Comparison of ENCODE assay signal across 8 cellular contexts in the genomic region with DNA sequence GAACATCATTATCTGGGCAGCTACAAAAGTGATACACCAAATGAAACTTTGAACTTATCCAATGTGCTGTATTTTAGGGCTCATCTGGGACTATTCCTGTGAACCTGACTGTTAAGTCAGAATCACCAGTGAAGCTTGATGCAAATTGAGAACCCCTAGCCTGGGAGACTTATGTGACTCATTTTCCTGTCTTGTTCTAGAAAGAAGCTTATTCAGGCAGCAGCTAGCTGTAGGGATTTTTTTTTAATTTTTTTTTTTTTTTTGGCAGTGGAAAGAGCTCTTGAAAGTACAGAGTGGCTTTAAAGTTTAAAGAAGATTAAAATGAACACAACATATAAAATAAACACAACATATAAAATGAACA.
DNase-seq lines count a peak whose midpoint lies in the region; ATAC-seq, FAIRE-seq and TF ChIP-seq lines count a peak whose summit lies in the region.

No MANE protein-coding gene starts in this region.

- POLR2A ChIA-PET in GM12878 (lab: Charles Lee), result interaction anchor here (0.6 to 7.4 kb wide), 12 partner anchors 14 to 131 kb away, joined by 3 to 59 read pairs (median 4); no protein-coding TSS in a partner anchor

- H4K20me1 ChIP-seq in GM12878 (ENCODE audit: control insufficient read depth, insufficient read depth), result no peaks in the 10 kb centered on the region

- in situ Hi-C loops in ACHN (cut with HindIII; ENCODE audit: low pct_ligation_motif_present, low pct_unique_long_range_greater_than_20kb, low sequenced_read_pairs), result no loop called here
- in situ Hi-C loops in GM12878 (cut with MboI), result loop anchor here (25.0 kb wide), 1 partner anchor 1188 kb away; a partner anchor contains a TSS

- TF ChIP-seq EP300 in GM12878 (IDR thresholded peaks at IDR 0.05; ENCODE audit: borderline replicate concordance in 1 of 2, control insufficient read depth in 1 of 2, low read depth in 2 of 2, low read length in 2 of 2), result no peak

- SMC1A ChIA-PET in GM12878 (lab: Charles Lee; ENCODE audit: uncharacterized antibody, unreplicated experiment), result interaction anchor here (0.6 to 14.5 kb wide), 17 partner anchors 13 to 257 kb away, joined by 3 to 181 read pairs (median 4); no protein-coding TSS in a partner anchor

- RAD21 ChIA-PET in GM12878 (lab: Charles Lee; ENCODE audit: unreplicated experiment), result interaction anchor here (0.9 to 7.3 kb wide), 9 partner anchors 14 to 242 kb away, joined by 3 to 43 read pairs (median 6); no protein-coding TSS in a partner anchor

- no peak overlapping the region for H2AFZ ChIP-seq in GM12878 (ENCODE audit: control insufficient read depth, low read depth, low read length)

- no peak for TF ChIP-seq CTCF in GM12878 (IDR thresholded peaks at IDR 0.05 in 2 of 3, conservative IDR thresholded peaks at IDR 0.05 in 1 of 3; ENCODE audit: control insufficient read depth in 2 of 3, extremely low read depth in 1 of 3, insufficient read depth in 1 of 3, low read depth in 3 of 3, low read length in 3 of 3)
- TF ChIP-seq CTCF in pancreas (IDR thresholded peaks at IDR 0.05), result no peak

- TF ChIP-seq POLR2A in GM12878 (IDR thresholded peaks at IDR 0.05; ENCODE audit: low read depth, low read length), result no peak

- peaks cover 89% of the 10 kb centered on the region for H3K79me2 ChIP-seq in GM12878 (ENCODE audit: control insufficient read depth, insufficient read depth, low read length)

- H3K9me3 ChIP-seq in GM12878 (replicated peaks; ENCODE audit: control insufficient read depth, insufficient read depth, low read length), result no peaks in the 10 kb centered on the region
- H3K9me3 ChIP-seq in pancreas, result no peaks in the 10 kb centered on the region

- no peaks in the 10 kb centered on the region for H3K27me3 ChIP-seq in GM12878 (replicated peaks in 1 of 2; ENCODE audit: control insufficient read depth in 2 of 2, insufficient read depth in 2 of 2, low read length in 1 of 2)
- no peaks in the 10 kb centered on the region for H3K27me3 ChIP-seq in pancreas

- H3K4me3 ChIP-seq in GM12878 (peak overlapping the region; percentile 65; the same call in 1 of the 2 replicates), pancreas (no peak overlapping the region)

- CTCF ChIA-PET in GM12878 (lab: Yijun Ruan, JAX), result interaction anchor here (0.6 to 7.2 kb wide), 9 partner anchors 9 to 253 kb away, joined by 3 to 32 read pairs (median 5); no protein-coding TSS in a partner anchor

- ATAC-seq in GM12878, result peak; percentile 23
- peak in 2 of 4 donors; percentile 7 to 9 for ATAC-seq in pancreas

- DNase-seq in ACHN, result peak; percentile 34
- no peak for DNase-seq in GM19239 (ENCODE audit: insufficient read length, low spot score)
- peak; percentile 83 for DNase-seq in HT1080 (ENCODE audit: low read depth)
- no peak for DNase-seq in GM12878 (ENCODE audit: low read depth, low spot score)
- no peak for DNase-seq in pancreas
- DNase-seq in DMS 273 (lab: John Stamatoyannopoulos, UW; ENCODE audit: unreplicated experiment), result no peak
- no peak for DNase-seq in COLO829 (ENCODE audit: low spot score)
- DNase-seq in T-helper 9 cell, result no peak

- TF ChIP-seq RAD21 in GM12878 (IDR thresholded peaks at IDR 0.05; ENCODE audit: insufficient read depth, low read depth, low read length), result no peak

- H3K9ac ChIP-seq in GM12878 (ENCODE audit: control insufficient read depth, insufficient read depth, low read length), result no peak overlapping the region

- H3K4me1 ChIP-seq in GM12878 (ENCODE audit: control insufficient read depth, insufficient read depth, low read length), result peaks cover 66% of the 10 kb centered on the region
- peaks cover 26 to 44% (median 33%) of the 10 kb centered on the region in 3 donors for H3K4me1 ChIP-seq in pancreas

- FAIRE-seq in GM19239 (lab: Jason Lieb, UNC) (peak; percentile 97), GM12878 (lab: Jason Lieb, UNC) (no peak), pancreas (lab: Jason Lieb, UNC) (no peak)

- intact Hi-C loops in GM12878 (cut with micrococcal nuclease; ENCODE audit: unreplicated experiment), result loop anchor here (2.0 to 5.0 kb wide), 2 partner anchors 34 to 123 kb away; no protein-coding TSS in a partner anchor
- intact Hi-C loops in pancreas (cut with DNase I), result no loop called here

- H3K27ac ChIP-seq in GM12878 (ENCODE audit: control insufficient read depth, insufficient read depth), result peak overlapping the region; percentile 77
- peak overlapping the region; percentile 36 to 92 (median 46) for H3K27ac ChIP-seq in pancreas

- H3K36me3 ChIP-seq in GM12878 (ENCODE audit: control insufficient read depth in 2 of 2, insufficient read depth in 2 of 2, low read length in 1 of 2) (no peaks in the 10 kb centered on the region), pancreas (no peaks in the 10 kb centered on the region)

- peak overlapping the region; percentile 92 for H3K4me2 ChIP-seq in GM12878 (ENCODE audit: control insufficient read depth, insufficient read depth)

- BruUV-seq in GM12878 (replicated peaks; lab: Mats Ljungman, UMichigan), result no TSS peak

TF ChIP-seq in GM12878, 131 proteins besides CTCF, POLR2A, EP300 and RAD21:
- TF ChIP-seq ZNF384 (IDR thresholded peaks at IDR 0.05; ENCODE audit: borderline replicate concordance, low read depth, low read length), result peak; percentile 65; the same call in 1 of the 2 replicates
- TF ChIP-seq LARP7 (IDR thresholded peaks at IDR 0.05), result no peak
TF ChIP-seq in GM12878: peak in this region for 1.

Comparison
In these comparisons a context has a peak if more than half of its experiments do, and no peak if none do; other contexts are left out.
1. DNase-seq: peak in ACHN (single experiment) and HT1080 (single experiment); none in GM19239 (single experiment), GM12878 (single experiment), pancreas (0 of 6), DMS 273 (single experiment), COLO829 (single experiment) and T-helper 9 cell (single experiment).